Comparison of ENCODE assay signal across 14 cellular contexts in genomic region chr1:113255728-113256347, GRCh38.
DNase-seq lines count a peak whose midpoint lies in the region; FAIRE-seq and TF ChIP-seq lines count a peak whose summit lies in the region.
"Had no signal": no experiment of that assay in that cellular context is flagged by ENCODE, and none has a peak within 500 bp of the region (broad histone marks: within the 10 kb centered on the region; RNA-seq: fewer than 3 reads in every experiment).

No MANE protein-coding gene starts in this region.

- DNase-seq in HT-29 (ENCODE audit: low spot score), result peak; percentile 95
- DNase-seq in astrocyte (ENCODE audit: low read depth), result peak; percentile 36
- no peak for DNase-seq in suprapubic skin (ENCODE audit: low spot score in 2 of 2)
- DNase-seq in NCI-H1105 (lab: John Stamatoyannopoulos, UW), result no peak
- DNase-seq in NCI-H748 (lab: John Stamatoyannopoulos, UW; ENCODE audit: unreplicated experiment), result no peak
- no peak for DNase-seq in D721Med (ENCODE audit: insufficient read length, low spot score)
- DNase-seq: activated T-cell treated with anti-CD3 and anti-CD28 coated beads, Interleukin-2, amount 50 U/mL, for 48 hours; aorta; Karpas-422; naive thymus-derived CD8-positive, alpha-beta T cell; Right ventricle myocardium superior had no signal

- TF ChIP-seq RAD21 in liver (IDR thresholded peaks at IDR 0.05), result no peak

- H3K27me3 Mint-ChIP-seq in astrocyte (ENCODE audit: low read depth, unreplicated experiment), result peaks cover 2% of the 10 kb centered on the region

- H3K27me3 ChIP-seq in astrocyte (ENCODE audit: insufficient read depth, low read length) (peaks cover 5% of the 10 kb centered on the region), liver (ENCODE audit: control insufficient read depth in 4 of 4, insufficient read depth in 4 of 4, low read length in 3 of 4) (no peaks in the 10 kb centered on the region), suprapubic skin (no peaks in the 10 kb centered on the region)

- TF ChIP-seq CTCF in astrocyte (IDR thresholded peaks at IDR 0.05; ENCODE audit: insufficient read depth, low read depth, low read length), result no peak
- no peak for TF ChIP-seq CTCF in liver (IDR thresholded peaks at IDR 0.05; ENCODE audit: low read depth, low read length, missing input control)
- no peak for TF ChIP-seq CTCF in suprapubic skin (IDR thresholded peaks at IDR 0.05)
- no peak for TF ChIP-seq CTCF in D721Med (IDR thresholded peaks at IDR 0.05; ENCODE audit: insufficient read depth, missing control alignments)

- FAIRE-seq in astrocyte (lab: Jason Lieb, UNC) (no peak), D721Med (lab: Jason Lieb, UNC) (no peak)
- FAIRE-seq: GM12878 had no signal

- H3K9ac ChIP-seq in astrocyte (ENCODE audit: low read length) (no peak overlapping the region), liver (ENCODE audit: low read depth in 1 of 2, low read length in 2 of 2) (no peak overlapping the region)

- H4K20me1 ChIP-seq in astrocyte (ENCODE audit: insufficient read depth, low read length), result no peaks in the 10 kb centered on the region

- no peak overlapping the region for H2AFZ ChIP-seq in astrocyte (ENCODE audit: low read depth, low read length)

- TF ChIP-seq EP300 in suprapubic skin (IDR thresholded peaks at IDR 0.05), result no peak

- no peak overlapping the region for H3K4me3 Mint-ChIP-seq in astrocyte (ENCODE audit: unreplicated experiment)
- H3K4me3 Mint-ChIP-seq: naive thymus-derived CD8-positive, alpha-beta T cell; stimulated activated effector memory CD8-positive, alpha-beta T cell treated with anti-CD3 and anti-CD28 coated beads, Interleukin-12 subunit alpha, Interleukin-12 subunit beta, amount 100 ng/mL, for 72 hours had no signal

- no peak overlapping the region for H3K4me2 ChIP-seq in astrocyte (ENCODE audit: low read length)

- H3K9me3 Mint-ChIP-seq in astrocyte (ENCODE audit: unreplicated experiment), result peaks cover 7% of the 10 kb centered on the region
- H3K9me3 Mint-ChIP-seq: naive thymus-derived CD8-positive, alpha-beta T cell; stimulated activated effector memory CD8-positive, alpha-beta T cell treated with anti-CD3 and anti-CD28 coated beads, Interleukin-12 subunit alpha, Interleukin-12 subunit beta, amount 100 ng/mL, for 72 hours had no signal

- H3K27ac ChIP-seq in astrocyte (ENCODE audit: low read depth, low read length), result no peak overlapping the region
- H3K27ac ChIP-seq in liver (ENCODE audit: low read depth in 1 of 2, low read length in 2 of 2), result no peak overlapping the region
- H3K27ac ChIP-seq in suprapubic skin, result peak overlapping the region; percentile 80

- no peaks in the 10 kb centered on the region for H3K79me2 ChIP-seq in astrocyte (ENCODE audit: insufficient read depth, low read length)

- H3K9me3 ChIP-seq in astrocyte (ENCODE audit: insufficient read depth, low read depth, low read length) (peaks cover 3% of the 10 kb centered on the region), liver (ENCODE audit: control insufficient read depth in 4 of 4, low read length in 3 of 4) (no peaks in the 10 kb centered on the region), suprapubic skin (no peaks in the 10 kb centered on the region)

- H3K27ac Mint-ChIP-seq in astrocyte (ENCODE audit: unreplicated experiment), result no peak overlapping the region
- H3K27ac Mint-ChIP-seq: naive thymus-derived CD8-positive, alpha-beta T cell; stimulated activated effector memory CD8-positive, alpha-beta T cell treated with anti-CD3 and anti-CD28 coated beads, Interleukin-12 subunit alpha, Interleukin-12 subunit beta, amount 100 ng/mL, for 72 hours had no signal

- H3K4me1 ChIP-seq in astrocyte (ENCODE audit: insufficient read depth, low read length) (no peaks in the 10 kb centered on the region), liver (ENCODE audit: control insufficient read depth in 4 of 4, insufficient read depth in 4 of 4, low read length in 3 of 4) (peaks cover 3 to 25% (median 15%) of the 10 kb centered on the region in 4 donors), suprapubic skin (peaks cover 36% of the 10 kb centered on the region)

- no peak overlapping the region for H3K4me3 ChIP-seq in astrocyte (ENCODE audit: insufficient read depth, low read depth, low read length)
- no peak overlapping the region for H3K4me3 ChIP-seq in liver (ENCODE audit: low read depth in 1 of 3, low read length in 3 of 3)
- H3K4me3 ChIP-seq in suprapubic skin, result no peak overlapping the region
- H3K4me3 ChIP-seq: GM12878 had no signal

- no peaks in the 10 kb centered on the region for H3K36me3 Mint-ChIP-seq in astrocyte (ENCODE audit: low read depth, unreplicated experiment)
- H3K36me3 Mint-ChIP-seq: naive thymus-derived CD8-positive, alpha-beta T cell; stimulated activated effector memory CD8-positive, alpha-beta T cell treated with anti-CD3 and anti-CD28 coated beads, Interleukin-12 subunit alpha, Interleukin-12 subunit beta, amount 100 ng/mL, for 72 hours had no signal

- 72% methylated on average over 8 of the region's 8 CpGs for WGBS in liver
- 25% methylated on average over 8 of the region's 8 CpGs for WGBS in suprapubic skin

- H3K4me1 Mint-ChIP-seq in astrocyte (ENCODE audit: low read depth, unreplicated experiment), result peaks cover 6% of the 10 kb centered on the region
- H3K4me1 Mint-ChIP-seq: naive thymus-derived CD8-positive, alpha-beta T cell; stimulated activated effector memory CD8-positive, alpha-beta T cell treated with anti-CD3 and anti-CD28 coated beads, Interleukin-12 subunit alpha, Interleukin-12 subunit beta, amount 100 ng/mL, for 72 hours had no signal

- no peaks in the 10 kb centered on the region for H3K36me3 ChIP-seq in astrocyte (ENCODE audit: insufficient read depth, low read length)
- no peaks in the 10 kb centered on the region for H3K36me3 ChIP-seq in liver (ENCODE audit: control insufficient read depth in 4 of 4, insufficient read depth in 3 of 4, low read depth in 1 of 4, low read length in 3 of 4)
- H3K36me3 ChIP-seq in suprapubic skin, result no peaks in the 10 kb centered on the region

- no peak for TF ChIP-seq POLR2A in suprapubic skin (IDR thresholded peaks at IDR 0.05)

TF ChIP-seq in liver, 16 proteins besides CTCF, POLR2A, EP300 and RAD21:
- TF ChIP-seq HNF4G (IDR thresholded peaks at IDR 0.05) (no peak), REST (IDR thresholded peaks at IDR 0.05) (peak; percentile 5)

Comparison
In these comparisons a context has a peak if more than half of its experiments do, and no peak if none do; other contexts are left out.
1. DNase-seq: peak in HT-29 (single experiment) and astrocyte (single experiment); none in suprapubic skin (0 of 2), NCI-H1105 (single experiment), NCI-H748 (single experiment) and D721Med (single experiment).